9 cellular contexts compared by ENCODE assay signal in genomic region chr1:23423415-23424170, GRCh38. TPM values are rescaled to one million over a fixed set of nuclear protein-coding genes. Genes with fewer than 3 reads are reported as not detected.
DNase-seq lines count a peak whose midpoint lies in the region; ATAC-seq and TF ChIP-seq lines count a peak whose summit lies in the region.
"Had no signal": no experiment of that assay in that cellular context is flagged by ENCODE, and none has a peak within 500 bp of the region (broad histone marks: within the 10 kb centered on the region; RNA-seq: fewer than 3 reads in every experiment).

No MANE protein-coding gene starts in this region.

- H3K27me3 ChIP-seq in mucosa of rectum (ENCODE audit: control insufficient read depth in 2 of 2, insufficient read depth in 2 of 2, low read length in 2 of 2) = no peaks in the 10 kb centered on the region

- no peaks in the 10 kb centered on the region for H3K9me3 Mint-ChIP-seq in type B pancreatic cell

- ATAC-seq in HG02938 (IDR thresholded peaks at IDR 0.05; ENCODE audit: unreplicated experiment) (no peak), GM21786 (IDR thresholded peaks at IDR 0.05; ENCODE audit: unreplicated experiment) (no peak)

- H3K36me3 ChIP-seq in mucosa of rectum (ENCODE audit: control insufficient read depth in 2 of 2, insufficient read depth in 2 of 2, low read length in 2 of 2) = peaks cover 0 to 6% of the 10 kb centered on the region in 2 donors

- H3K4me1 Mint-ChIP-seq in type B pancreatic cell (ENCODE audit: unreplicated experiment) = peaks cover 20% of the 10 kb centered on the region

- H3K27ac Mint-ChIP-seq in type B pancreatic cell = peak overlapping the region; percentile 62

- H3K27ac ChIP-seq in coronary artery = peak overlapping the region; percentile 68 to 90
- H3K27ac ChIP-seq in mucosa of rectum (ENCODE audit: low read depth in 2 of 2, low read length in 2 of 2) = peak overlapping the region; percentile 86 to 97

- H3K4me3 ChIP-seq in coronary artery (peak overlapping the region; percentile 87), mucosa of rectum (ENCODE audit: low read length in 2 of 2) (peak overlapping the region; percentile 73 to 83)

- peaks cover 21% of the 10 kb centered on the region for H3K27me3 Mint-ChIP-seq in type B pancreatic cell

- peaks cover 17% of the 10 kb centered on the region for H3K36me3 Mint-ChIP-seq in type B pancreatic cell

- peak overlapping the region; percentile 84 for H3K4me3 Mint-ChIP-seq in type B pancreatic cell

- TF ChIP-seq CTCF in coronary artery (IDR thresholded peaks at IDR 0.05) = no peak
- no peak for TF ChIP-seq CTCF in type B pancreatic cell (conservative IDR thresholded peaks at IDR 0.05)

- H3K4me1 ChIP-seq in mucosa of rectum (ENCODE audit: control insufficient read depth in 2 of 2, insufficient read depth in 2 of 2, low read length in 2 of 2) = peaks cover 38 to 45% of the 10 kb centered on the region in 2 donors

- H3K9me3 ChIP-seq in mucosa of rectum (ENCODE audit: control insufficient read depth in 2 of 2, low read length in 2 of 2) = no peaks in the 10 kb centered on the region

- H3K9ac ChIP-seq in mucosa of rectum (ENCODE audit: low read depth in 1 of 2, low read length in 2 of 2) = peak overlapping the region; percentile 85 to 92

- DNase-seq in activated CD4-positive, alpha-beta T cell treated with anti-CD3 and anti-CD28 coated beads for 48 hours = peak; percentile 30
- no peak for DNase-seq in activated CD4-positive, alpha-beta T cell treated with anti-CD3 and anti-CD28 coated beads, Interleukin-2, amount 50 U/mL, for 1 hour
- no peak for DNase-seq in coronary artery (ENCODE audit: low spot score)
- no peak for DNase-seq in type B pancreatic cell (ENCODE audit: extremely low spot score, unreplicated experiment)
- DNase-seq in mesenteric fat pad (ENCODE audit: low spot score) = no peak
- DNase-seq: foreskin melanocyte had no signal

RNA-seq across cellular contexts. Expression of gene TCEA3, which starts 1.0 kb away (rescaled TPM):
- total RNA-seq in type B pancreatic cell (ENCODE audit: low replicate concordance) (8.8 and 9.2 TPM in 2 replicates), mesenteric fat pad (8.3 TPM)

RNA-seq across cellular contexts. Expression of gene ZNF436, which starts 54.0 kb away (rescaled TPM):
- 15.5 and 24.8 TPM in 2 replicates for total RNA-seq in type B pancreatic cell (ENCODE audit: low replicate concordance)
- total RNA-seq in mesenteric fat pad = 18.8 TPM
